In genomic region chr11:76214186-76214585, GRCh38 we compare ENCODE assay signal across 14 cellular contexts. TPM values are rescaled to one million over a fixed set of nuclear protein-coding genes. Genes with fewer than 3 reads are reported as not detected.
DNase-seq lines count a peak whose midpoint lies in the region; ATAC-seq and TF ChIP-seq lines count a peak whose summit lies in the region.
"Had no signal": no experiment of that assay in that cellular context is flagged by ENCODE, and none has a peak within 500 bp of the region (broad histone marks: within the 10 kb centered on the region; RNA-seq: fewer than 3 reads in every experiment).

No MANE protein-coding gene starts in this region.

- H3K27ac Mint-ChIP-seq in chondrocyte (ENCODE audit: unreplicated experiment) (no peak overlapping the region), neural crest cell (ENCODE audit: unreplicated experiment) (no peak overlapping the region)
- H3K27ac Mint-ChIP-seq in activated CD4-positive, alpha-beta T cell treated with anti-CD3 and anti-CD28 coated beads, Interleukin-2, amount 10 ng/mL, durations not matched to agents 24 days and 14 days, result no peak overlapping the region
- H3K27ac Mint-ChIP-seq: CD4-positive, alpha-beta T cell had no signal

- no peaks in the 10 kb centered on the region for H3K9me3 Mint-ChIP-seq in chondrocyte (ENCODE audit: low read depth)
- no peaks in the 10 kb centered on the region for H3K9me3 Mint-ChIP-seq in neural crest cell
- H3K9me3 Mint-ChIP-seq in activated CD4-positive, alpha-beta T cell treated with anti-CD3 and anti-CD28 coated beads, Interleukin-2, amount 10 ng/mL, durations not matched to agents 24 days and 14 days, result no peaks in the 10 kb centered on the region
- H3K9me3 Mint-ChIP-seq: CD4-positive, alpha-beta T cell had no signal

- H3K27me3 Mint-ChIP-seq in chondrocyte (ENCODE audit: low read depth) (peaks cover 10% of the 10 kb centered on the region), neural crest cell (ENCODE audit: low read depth) (peaks cover 52% of the 10 kb centered on the region)
- peaks cover 38% of the 10 kb centered on the region for H3K27me3 Mint-ChIP-seq in activated CD4-positive, alpha-beta T cell treated with anti-CD3 and anti-CD28 coated beads, Interleukin-2, amount 10 ng/mL, durations not matched to agents 24 days and 14 days

- H3K36me3 Mint-ChIP-seq in chondrocyte (ENCODE audit: low read depth), result no peaks in the 10 kb centered on the region
- no peaks in the 10 kb centered on the region for H3K36me3 Mint-ChIP-seq in neural crest cell (ENCODE audit: low read depth)
- no peaks in the 10 kb centered on the region for H3K36me3 Mint-ChIP-seq in activated CD4-positive, alpha-beta T cell treated with anti-CD3 and anti-CD28 coated beads, Interleukin-2, amount 10 ng/mL, durations not matched to agents 24 days and 14 days (ENCODE audit: low read depth)

- ATAC-seq in Right ventricle myocardium inferior (no peak), left cardiac atrium (no peak)
- ATAC-seq: A549 had no signal

- H3K4me3 Mint-ChIP-seq in chondrocyte (ENCODE audit: unreplicated experiment) (no peak overlapping the region), neural crest cell (peak overlapping the region; percentile 19)
- H3K4me3 Mint-ChIP-seq in activated CD4-positive, alpha-beta T cell treated with anti-CD3 and anti-CD28 coated beads, Interleukin-2, amount 10 ng/mL, durations not matched to agents 24 days and 14 days, result no peak overlapping the region
- H3K4me3 Mint-ChIP-seq: CD4-positive, alpha-beta T cell had no signal

- peaks cover 7% of the 10 kb centered on the region for H3K4me1 Mint-ChIP-seq in chondrocyte (ENCODE audit: low read depth)
- peaks cover 15% of the 10 kb centered on the region for H3K4me1 Mint-ChIP-seq in neural crest cell
- peaks cover 2% of the 10 kb centered on the region for H3K4me1 Mint-ChIP-seq in activated CD4-positive, alpha-beta T cell treated with anti-CD3 and anti-CD28 coated beads, Interleukin-2, amount 10 ng/mL, durations not matched to agents 24 days and 14 days

- TF ChIP-seq CTCF in chondrocyte (IDR thresholded peaks at IDR 0.05), result no peak
- TF ChIP-seq CTCF in neural crest cell (conservative IDR thresholded peaks at IDR 0.05), result no peak

- peak; percentile 25 for DNase-seq in Right ventricle myocardium inferior (ENCODE audit: missing footprints)
- no peak for DNase-seq in left cardiac atrium
- peak; percentile 29 for DNase-seq in chondrocyte (ENCODE audit: low spot score)
- no peak for DNase-seq in neural crest cell (ENCODE audit: low read depth, low spot score)
- no peak for DNase-seq in HCEC 1CT
- no peak for DNase-seq in activated T-cell treated with anti-CD3 and anti-CD28 coated beads for 4 hours
- no peak for DNase-seq in activated CD4-positive, alpha-beta T cell treated with anti-CD3 and anti-CD28 coated beads, Interleukin-2, amount 10 ng/mL, durations not matched to agents 24 days and 14 days
- DNase-seq: AML-193; Caco-2; CD4-positive, alpha-beta T cell; GDM1; GOT3; H7 had no signal

- intact Hi-C loops in Right ventricle myocardium inferior (cut with DNase I) (no loop called here), left cardiac atrium (cut with DNase I) (loop anchor here in 1 of 2 donors (5.0 kb wide), 1 partner anchor 98 kb away; no protein-coding TSS in a partner anchor)
- intact Hi-C loops in activated CD4-positive, alpha-beta T cell treated with anti-CD3 and anti-CD28 coated beads, Interleukin-2, amount 10 ng/mL, durations not matched to agents 24 days and 14 days (cut with micrococcal nuclease), result no loop called here

RNA-seq across cellular contexts. Expression of gene WNT11, which starts 7.9 kb away (rescaled TPM):
- total RNA-seq in Right ventricle myocardium inferior (18.2 TPM), left cardiac atrium (1 to 10 TPM; 3.4 to 6.6 TPM), chondrocyte (20.7 to 69.4 TPM (median 24.5 TPM) in 3 replicates), neural crest cell (0.16 and 0.19 TPM in 2 replicates)
- total RNA-seq in activated CD4-positive, alpha-beta T cell treated with anti-CD3 and anti-CD28 coated beads, Interleukin-2, amount 10 ng/mL, durations not matched to agents 24 days and 14 days, result 0.69 and 1.2 TPM in 2 replicates

Comparison
In these comparisons a context has a peak if more than half of its experiments do, and no peak if none do; other contexts are left out.
1. DNase-seq: peak in Right ventricle myocardium inferior (single experiment) and chondrocyte (single experiment); none in left cardiac atrium (single experiment), neural crest cell (single experiment), HCEC 1CT (single experiment), activated T-cell treated with anti-CD3 and anti-CD28 coated beads for 4 hours (single experiment) and activated CD4-positive, alpha-beta T cell treated with anti-CD3 and anti-CD28 coated beads, Interleukin-2, amount 10 ng/mL, durations not matched to agents 24 days and 14 days (single experiment).